ENCODE assay signal across 17 cellular contexts in genomic region chr16:14485131-14485551, GRCh38.
DNase-seq lines count a peak whose midpoint lies in the region; ATAC-seq and TF ChIP-seq lines count a peak whose summit lies in the region.
"Had no signal": no experiment of that assay in that cellular context is flagged by ENCODE, and none has a peak within 500 bp of the region (broad histone marks: within the 10 kb centered on the region; RNA-seq: fewer than 3 reads in every experiment).

No MANE protein-coding gene starts in this region.

- peaks cover 40% of the 10 kb centered on the region for H3K4me1 ChIP-seq in Caco-2

- H3K36me3 Mint-ChIP-seq in Caco-2 (ENCODE audit: insufficient read depth, unreplicated experiment) (peaks cover 11% of the 10 kb centered on the region), progenitor cell of endocrine pancreas (ENCODE audit: insufficient read depth) (peaks cover 16% of the 10 kb centered on the region)

- POLR2A ChIA-PET in Caco-2 (lab: Charles Lee), result no interaction called here

- no peaks in the 10 kb centered on the region for H3K27me3 Mint-ChIP-seq in Caco-2 (ENCODE audit: insufficient read depth, unreplicated experiment)
- no peaks in the 10 kb centered on the region for H3K27me3 Mint-ChIP-seq in progenitor cell of endocrine pancreas

- H3K27ac Mint-ChIP-seq in Caco-2 (ENCODE audit: unreplicated experiment) (peak overlapping the region; percentile 50), progenitor cell of endocrine pancreas (peak overlapping the region; percentile 23)

- TF ChIP-seq EP300 in Ishikawa (IDR thresholded peaks at IDR 0.05; ENCODE audit: borderline replicate concordance), result peak; percentile 49; the same call in 1 of the 2 replicates

- no peaks in the 10 kb centered on the region for H3K36me3 ChIP-seq in Caco-2 (ENCODE audit: control insufficient read depth, insufficient read depth, low read length)

- H3K27me3 ChIP-seq in Caco-2 (replicated peaks; ENCODE audit: control insufficient read depth, insufficient read depth, low read length), result no peaks in the 10 kb centered on the region

- H3K4me3 Mint-ChIP-seq in Caco-2 (ENCODE audit: unreplicated experiment) (no peak overlapping the region), progenitor cell of endocrine pancreas (ENCODE audit: low read depth) (no peak overlapping the region)
- H3K4me3 Mint-ChIP-seq: H9 had no signal

- no peak for TF ChIP-seq RAD21 in Ishikawa (IDR thresholded peaks at IDR 0.05; ENCODE audit: low read depth)

- no peak for ATAC-seq in GM18498 (IDR thresholded peaks at IDR 0.05; ENCODE audit: unreplicated experiment)
- ATAC-seq: sciatic nerve had no signal

- H3K9me3 Mint-ChIP-seq in Caco-2 (ENCODE audit: unreplicated experiment) (no peaks in the 10 kb centered on the region), progenitor cell of endocrine pancreas (ENCODE audit: low read depth) (peaks cover 3% of the 10 kb centered on the region)

- CTCF ChIA-PET in Caco-2 (lab: Charles Lee), result no interaction called here

- H3K4me1 Mint-ChIP-seq in Caco-2 (ENCODE audit: low read depth, unreplicated experiment), result peaks cover 18% of the 10 kb centered on the region
- H3K4me1 Mint-ChIP-seq in progenitor cell of endocrine pancreas (ENCODE audit: low read depth), result peaks cover 39% of the 10 kb centered on the region

- no peak overlapping the region for H3K4me3 ChIP-seq in Caco-2 (ENCODE audit: low read depth, low read length)

- DNase-seq in Caco-2 (no peak), fibroblast of peridontal ligament (ENCODE audit: extremely low read depth) (peak; percentile 23), progenitor cell of endocrine pancreas (ENCODE audit: low spot score, unreplicated experiment) (no peak), kidney glomerular epithelial cell (lab: John Stamatoyannopoulos, UW) (no peak), SHP77 treated with DMSO at 0.1 percent for 48 hours (lab: John Stamatoyannopoulos, UW) (no peak), activated T-cell treated with anti-CD3 and anti-CD28 coated beads for 4 hours (no peak)
- DNase-seq: activated CD4-positive, CD25-positive, alpha-beta regulatory T cell treated with anti-CD3 and anti-CD28 coated beads, Interleukin-2, amount 50 U/mL, for 72 hours; anterior cingulate cortex; H9; NCI-H2171; NCI-H69; nucleus accumbens; OCI-M1; T-helper 9 cell had no signal

- no TSS peak for BruUV-seq in Caco-2 (replicated peaks; lab: Mats Ljungman, UMichigan)

- no peak for TF ChIP-seq CTCF in Caco-2 (IDR thresholded peaks at IDR 0.05; ENCODE audit: insufficient read depth in 1 of 2, low read depth in 1 of 2, low read length in 1 of 2, severe bottlenecking in 1 of 2, unreplicated experiment in 1 of 2)
- TF ChIP-seq CTCF in progenitor cell of endocrine pancreas (IDR thresholded peaks at IDR 0.05; ENCODE audit: unreplicated experiment), result no peak

- no peaks in the 10 kb centered on the region for H3K9me3 ChIP-seq in Caco-2

- intact Hi-C loops in Caco-2 (cut with micrococcal nuclease; ENCODE audit: unreplicated experiment), result no loop called here

TF ChIP-seq in Ishikawa, 13 proteins besides CTCF, POLR2A, EP300 and RAD21:
- TF ChIP-seq CREB1 (IDR thresholded peaks at IDR 0.05; ENCODE audit: low read depth) (no peak), MAX (IDR thresholded peaks at IDR 0.05) (peak; percentile 43; the same call in 1 of the 2 replicates), TEAD4 (IDR thresholded peaks at IDR 0.05) (peak; percentile 81)
